In the genomic region with DNA sequence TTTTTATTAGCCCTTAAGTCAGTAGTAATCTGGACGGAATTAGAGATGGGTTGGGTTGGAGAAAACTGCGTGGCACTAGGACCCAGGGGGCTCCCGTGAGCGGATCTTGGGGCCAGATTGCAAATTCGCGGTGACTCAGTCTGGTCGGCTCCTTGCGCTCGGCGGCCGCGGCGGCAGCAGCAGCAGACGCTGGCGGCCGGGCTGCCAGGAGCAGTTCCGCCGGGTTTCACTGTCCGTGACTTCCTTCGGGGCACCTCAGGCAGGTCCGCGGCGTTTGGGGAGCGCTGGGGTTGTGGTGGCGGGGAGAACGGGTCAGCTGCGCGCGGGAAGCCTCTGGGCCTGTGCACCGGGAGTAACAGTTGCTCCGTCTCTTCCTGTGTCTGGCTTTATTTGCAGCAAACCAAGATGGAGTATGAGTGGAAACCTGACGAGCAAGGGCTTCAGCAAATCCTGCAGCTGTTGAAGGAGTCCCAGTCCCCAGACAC, we compare ENCODE assay signal across 8 cellular contexts. TPM values are rescaled to one million over a fixed set of nuclear protein-coding genes. Genes with fewer than 3 reads are reported as not detected.
DNase-seq lines count a peak whose midpoint lies in the region; ATAC-seq and TF ChIP-seq lines count a peak whose summit lies in the region.

No MANE protein-coding gene starts in this region.

- H3K4me3 ChIP-seq in ectodermal cell (ENCODE audit: insufficient read depth, low read depth, low read length) = peak overlapping the region; percentile 88
- H3K4me3 ChIP-seq in lower lobe of right lung = peak overlapping the region; percentile 76

- H3K27ac ChIP-seq in ectodermal cell (ENCODE audit: insufficient read depth, low read depth, low read length, poor library complexity, severe bottlenecking) = peak overlapping the region; percentile 93
- peak overlapping the region; percentile 91 for H3K27ac ChIP-seq in lower lobe of right lung

- H3K4me1 Mint-ChIP-seq in CD14-positive monocyte = peaks cover 49% of the 10 kb centered on the region
- H3K4me1 Mint-ChIP-seq in activated CD8-positive, alpha-beta T cell treated with anti-CD3 and anti-CD28 coated beads for 36 hours (ENCODE audit: low read depth) = peaks cover 47% of the 10 kb centered on the region

- H3K4me1 ChIP-seq in ectodermal cell (ENCODE audit: control insufficient read depth, insufficient read depth, low read length) = peaks cover 12% of the 10 kb centered on the region
- peaks cover 58% of the 10 kb centered on the region for H3K4me1 ChIP-seq in lower lobe of right lung

- no peaks in the 10 kb centered on the region for H3K9me3 Mint-ChIP-seq in CD14-positive monocyte
- H3K9me3 Mint-ChIP-seq in activated CD8-positive, alpha-beta T cell treated with anti-CD3 and anti-CD28 coated beads for 36 hours = no peaks in the 10 kb centered on the region

- ATAC-seq in GM19328 (IDR thresholded peaks at IDR 0.05; ENCODE audit: unreplicated experiment) (peak; percentile 82), HG03469 (IDR thresholded peaks at IDR 0.05; ENCODE audit: unreplicated experiment) (peak; percentile 46), lower lobe of right lung (peak; percentile 97 to 98)
- ATAC-seq in activated CD8-positive, alpha-beta T cell treated with anti-CD3 and anti-CD28 coated beads for 36 hours = peak; percentile 84

- POLR2A ChIA-PET in activated CD8-positive, alpha-beta T cell treated with anti-CD3 and anti-CD28 coated beads for 36 hours (lab: Charles Lee) = interaction anchor here (0.8 to 3.2 kb wide), 7 partner anchors 10 to 540 kb away, joined by 3 to 23 read pairs (median 3); a partner anchor contains a TSS

- intact Hi-C loops in CD14-positive monocyte (cut with micrococcal nuclease) = loop anchor here in 1 of 2 donors (10.0 kb wide), 1 partner anchor 253 kb away; no protein-coding TSS in a partner anchor
- intact Hi-C loops in activated CD8-positive, alpha-beta T cell treated with anti-CD3 and anti-CD28 coated beads for 36 hours (cut with micrococcal nuclease) = no loop called here
- intact Hi-C loops in lower lobe of right lung (cut with DNase I) = no loop called here

- peak overlapping the region; percentile 98 for H3K4me3 Mint-ChIP-seq in CD14-positive monocyte
- peak overlapping the region; percentile 99 for H3K4me3 Mint-ChIP-seq in activated CD8-positive, alpha-beta T cell treated with anti-CD3 and anti-CD28 coated beads for 36 hours

- peaks cover 3 to 9% of the 10 kb centered on the region in 2 donors for H3K36me3 Mint-ChIP-seq in CD14-positive monocyte
- H3K36me3 Mint-ChIP-seq in activated CD8-positive, alpha-beta T cell treated with anti-CD3 and anti-CD28 coated beads for 36 hours (ENCODE audit: low read depth) = peaks cover 28% of the 10 kb centered on the region

- DNase-seq in CD14-positive monocyte (ENCODE audit: low spot score) (peak; percentile 83), NCI-H748 (lab: John Stamatoyannopoulos, UW; ENCODE audit: unreplicated experiment) (peak; percentile 85), lower lobe of right lung (peak; percentile 92)
- DNase-seq in activated CD8-positive, alpha-beta T cell treated with anti-CD3 and anti-CD28 coated beads for 36 hours = peak; percentile 92
- DNase-seq in stimulated activated CD4-positive, alpha-beta T cell treated with anti-CD3 and anti-CD28 coated beads, TNF-alpha, amount 100 ng/mL, for 1 hour (ENCODE audit: low read depth in 3 of 3, low spot score in 1 of 3) = peak; percentile 52 to 77 (median 60)

- H3K27me3 Mint-ChIP-seq in CD14-positive monocyte (ENCODE audit: low read depth in 3 of 3) = peaks cover 0 to 4% (median 0%) of the 10 kb centered on the region in 3 donors
- no peaks in the 10 kb centered on the region for H3K27me3 Mint-ChIP-seq in activated CD8-positive, alpha-beta T cell treated with anti-CD3 and anti-CD28 coated beads for 36 hours

- H3K9me3 ChIP-seq in ectodermal cell (ENCODE audit: control insufficient read depth, low read length) (no peaks in the 10 kb centered on the region), lower lobe of right lung (no peaks in the 10 kb centered on the region)

- TF ChIP-seq CTCF in CD14-positive monocyte (IDR thresholded peaks at IDR 0.05) = no peak
- no peak for TF ChIP-seq CTCF in activated CD8-positive, alpha-beta T cell treated with anti-CD3 and anti-CD28 coated beads for 36 hours (IDR thresholded peaks at IDR 0.05)
- peak; percentile 37 for TF ChIP-seq CTCF in lower lobe of right lung (IDR thresholded peaks at IDR 0.05)

- H3K36me3 ChIP-seq in ectodermal cell (ENCODE audit: control insufficient read depth, insufficient read depth, low read length) (no peaks in the 10 kb centered on the region), lower lobe of right lung (peaks cover 6% of the 10 kb centered on the region)

- 0 to 1% methylated on average over 32 of the region's 32 CpGs for WGBS in ectodermal cell, 2 experiments

- H3K27ac Mint-ChIP-seq in CD14-positive monocyte = peak overlapping the region; percentile 92 to 97 (median 97)
- H3K27ac Mint-ChIP-seq in activated CD8-positive, alpha-beta T cell treated with anti-CD3 and anti-CD28 coated beads for 36 hours = peak overlapping the region; percentile 99

- H3K27me3 ChIP-seq in ectodermal cell (ENCODE audit: control insufficient read depth, insufficient read depth, low read length, poor library complexity, severe bottlenecking) (no peaks in the 10 kb centered on the region), lower lobe of right lung (ENCODE audit: low read depth) (no peaks in the 10 kb centered on the region)

- CTCF ChIA-PET in activated CD8-positive, alpha-beta T cell treated with anti-CD3 and anti-CD28 coated beads for 36 hours (lab: Charles Lee) = interaction anchor here (1.4 to 3.3 kb wide), 2 partner anchors 20 to 31 kb away, joined by 3 to 16 read pairs; a partner anchor contains a TSS

RNA-seq across cellular contexts. Expression of a gene that starts 31.6 kb away (rescaled TPM):
- 10 to 100 TPM; 26.3 to 28.1 TPM for polyA plus RNA-seq in CD14-positive monocyte
- total RNA-seq in activated CD8-positive, alpha-beta T cell treated with anti-CD3 and anti-CD28 coated beads for 36 hours = 100 to 1,000 TPM in 1 of 2 experiments, 10 to 100 TPM in 1; 97.8 to 116 TPM
- 231 TPM for polyA plus RNA-seq in ectodermal cell (2013, experiment 1 of 4)
- 227 TPM for polyA plus RNA-seq in ectodermal cell (2013, experiment 2 of 4)
- 163 TPM for polyA plus RNA-seq in ectodermal cell (2013, experiment 3 of 4)
- polyA plus RNA-seq in ectodermal cell (2013, experiment 4 of 4) = 190 TPM
- total RNA-seq in lower lobe of right lung = 100 TPM

Comparison
In these comparisons a context has a peak if more than half of its experiments do, and no peak if none do; other contexts are left out.
1. Peak in every context shown above with its lines: DNase-seq, ATAC-seq, H3K4me3 ChIP-seq and H3K27ac ChIP-seq.
2. ATAC-seq: peak in every context shown above with its lines; median percentile 98 in lower lobe of right lung; 84 in activated CD8-positive, alpha-beta T cell treated with anti-CD3 and anti-CD28 coated beads for 36 hours; 82 in GM19328; 46 in HG03469.